8 cellular contexts compared by ENCODE assay signal in the genomic region with DNA sequence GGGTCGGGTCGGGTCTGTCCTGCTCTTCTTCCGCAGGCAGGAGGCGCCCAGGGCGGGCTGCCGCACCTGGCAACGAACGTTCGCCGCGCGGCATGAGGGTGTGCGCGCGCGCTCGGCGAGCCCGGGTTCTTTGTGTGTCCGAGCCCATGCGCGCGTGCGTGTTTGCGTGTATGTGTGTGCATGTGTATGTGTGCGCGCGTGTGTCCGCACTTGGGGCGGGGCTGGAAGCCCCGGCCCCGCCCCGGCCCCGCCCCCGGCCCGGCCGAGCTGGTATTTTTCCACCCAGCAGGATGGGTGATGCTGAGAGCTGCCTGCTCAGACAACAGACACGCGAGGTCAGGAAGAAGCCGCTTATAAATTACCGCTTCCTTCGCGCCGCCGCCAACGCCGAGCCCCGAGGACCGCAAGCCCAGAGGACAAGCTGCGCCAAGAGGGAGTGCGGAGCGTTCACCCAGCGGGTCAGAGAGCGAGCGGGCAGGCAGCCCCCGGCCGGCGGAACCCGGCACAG. TPM values are rescaled to one million over a fixed set of nuclear protein-coding genes. Genes with fewer than 3 reads are reported as not detected.
DNase-seq lines count a peak whose midpoint lies in the region; ATAC-seq, FAIRE-seq and TF ChIP-seq lines count a peak whose summit lies in the region.

A gene (plus strand): TSS at position 303 of the 508 bp plus-strand sequence. CDS start 41,029 bp downstream, outside the sequence.

- H3K27me3 ChIP-seq in adrenal gland = no peaks in the 10 kb centered on the region
- H3K27me3 ChIP-seq in heart right ventricle = peaks cover 0 to 17% (median 0%) of the 10 kb centered on the region in 7 donors
- no peaks in the 10 kb centered on the region for H3K27me3 ChIP-seq in upper lobe of left lung

- H3K27ac ChIP-seq in adrenal gland = peak within 1 kb of the TSS; percentile 75 to 96 (median 91)
- H3K27ac ChIP-seq in heart right ventricle = peak within 1 kb of the TSS; percentile 58 to 94 (median 87)
- H3K27ac ChIP-seq in upper lobe of left lung = peak within 1 kb of the TSS; percentile 93 to 97 (median 95)

- H3K4me1 Mint-ChIP-seq in T-cell = peaks cover 46 to 52% (median 46%) of the 10 kb centered on the region in 3 donors

- no peaks in the 10 kb centered on the region for H3K27me3 Mint-ChIP-seq in T-cell

- peak; percentile 95 for DNase-seq in GM12892 (ENCODE audit: insufficient read length)
- DNase-seq in NCI-H1436 treated with DMSO at 0.1 percent for 48 hours (lab: John Stamatoyannopoulos, UW) = peak; percentile 40
- DNase-seq in T-cell = peak; percentile 87 to 95 (median 92)
- DNase-seq in adrenal gland = peak; percentile 95 to 99 (median 97)
- peak; percentile 91 for DNase-seq in heart right ventricle
- peak; percentile 97 for DNase-seq in posterior vena cava (ENCODE audit: low spot score)
- peak; percentile 99 for DNase-seq in upper lobe of left lung

- H3K9me3 Mint-ChIP-seq in T-cell = no peaks in the 10 kb centered on the region

- peak; percentile 76 for FAIRE-seq in GM12892 (lab: Jason Lieb, UNC)

- intact Hi-C loops in adrenal gland (cut with DNase I) = loop anchor here in 1 of 2 donors (5.0 kb wide), 1 partner anchor 65 kb away; no protein-coding TSS in a partner anchor
- intact Hi-C loops in heart right ventricle (cut with DNase I) = loop anchor here in 8 of 10 donors (2.0 to 10.0 kb wide), 7 partner anchors 35 to 138 kb away; no protein-coding TSS in a partner anchor
- intact Hi-C loops in posterior vena cava (cut with DNase I) = loop anchor here in 1 of 2 donors (5.0 kb wide), 1 partner anchor 55 kb away; no protein-coding TSS in a partner anchor

- H3K4me1 ChIP-seq in adrenal gland (replicated peaks in 1 of 2) (peaks cover 30 to 42% of the 10 kb centered on the region in 2 donors), heart right ventricle (peaks cover 14 to 69% (median 29%) of the 10 kb centered on the region in 9 donors), upper lobe of left lung (peaks cover 30 to 51% (median 42%) of the 10 kb centered on the region in 4 donors)

- H3K36me3 ChIP-seq in adrenal gland (replicated peaks in 1 of 2) (no peaks in the 10 kb centered on the region), heart right ventricle (peaks cover 0 to 11% (median 0%) of the 10 kb centered on the region in 9 donors), upper lobe of left lung (peaks cover 0 to 5% (median under 1%) of the 10 kb centered on the region in 4 donors)

- CTCF ChIA-PET in T-cell (lab: Charles Lee) = interaction anchor here (0.6 to 2.0 kb wide), 11 partner anchors 24 to 199 kb away, joined by 3 to 19 read pairs (median 3); no protein-coding TSS in a partner anchor

- POLR2A ChIA-PET in T-cell (lab: Charles Lee) = interaction anchor here (0.7 to 1.8 kb wide), 3 partner anchors 27 to 260 kb away, joined by 3 to 16 read pairs (median 3); no protein-coding TSS in a partner anchor

- WGBS in adrenal gland, 4 donors = 0 to 1% (median 0%) methylated on average over 7 to 59 of the region's 59 CpGs
- WGBS in heart right ventricle, 2 donors = 1% methylated on average over 55 to 59 of the region's 59 CpGs
- 2% methylated on average over 26 of the region's 59 CpGs; no CpG with 5 or more reads in 1 of the 2 donors for WGBS in upper lobe of left lung, 2 donors

- peak within 1 kb of the TSS; percentile 96 for H3K27ac Mint-ChIP-seq in T-cell

- ATAC-seq in HG02840 (IDR thresholded peaks at IDR 0.05; ENCODE audit: low FRiP score, unreplicated experiment) (peak; percentile 68), T-cell (replicated peaks in 1 of 4) (peak; percentile 76 to 85 (median 82)), heart right ventricle (peak; percentile 77 to 85 (median 80)), upper lobe of left lung (ENCODE audit: low FRiP score in 2 of 2) (peak; percentile 93 to 94)

- no peak for TF ChIP-seq EP300 in upper lobe of left lung (IDR thresholded peaks at IDR 0.05)

- TF ChIP-seq CTCF in adrenal gland (IDR thresholded peaks at IDR 0.05) = peak in 5 of 6 experiments; percentile 42 to 72 (median 60)
- peak in 7 of 9 donors; percentile 14 to 58 (median 42) for TF ChIP-seq CTCF in heart right ventricle (IDR thresholded peaks at IDR 0.05)
- peak; percentile 23 to 89 (median 72) for TF ChIP-seq CTCF in upper lobe of left lung (IDR thresholded peaks at IDR 0.05)

- H3K4me3 ChIP-seq in adrenal gland (peak within 1 kb of the TSS; percentile 38 to 69 (median 52)), heart right ventricle (peak within 1 kb of the TSS; percentile 52 to 87 (median 72)), upper lobe of left lung (peak within 1 kb of the TSS; percentile 56 to 90 (median 84))

- peak within 1 kb of the TSS; percentile 92 to 100 (median 97) for H3K4me3 Mint-ChIP-seq in T-cell

- peaks cover 4% of the 10 kb centered on the region for H3K36me3 Mint-ChIP-seq in T-cell

- H3K9me3 ChIP-seq in adrenal gland (replicated peaks in 1 of 3) (no peaks in the 10 kb centered on the region), heart right ventricle (no peaks in the 10 kb centered on the region), upper lobe of left lung (no peaks in the 10 kb centered on the region)

- TF ChIP-seq POLR2A in GM12892 (IDR thresholded peaks at IDR 0.05; ENCODE audit: low read depth, low read length) (peak; percentile 82; the same call in 1 of the 2 replicates), adrenal gland (IDR thresholded peaks at IDR 0.05) (peak; percentile 79 to 95), upper lobe of left lung (IDR thresholded peaks at IDR 0.05) (peak in 3 of 4 donors; percentile 63 to 88 (median 82))

RNA-seq across cellular contexts. Expression of the gene that starts here (rescaled TPM):
- 15.9 TPM for polyA plus RNA-seq in GM12892 (2012; ENCODE audit: missing spikeins)
- 10 to 100 TPM; 49.3 to 72.5 (median 63.6) TPM for total RNA-seq in T-cell
- 100 to 1,000 TPM in 3 of 8 donors, 10 to 100 TPM in 5; 71.8 to 197 (median 90.6) TPM for total RNA-seq in adrenal gland
- 10 to 100 TPM; 10.6 to 80.8 (median 13.0) TPM for polyA plus RNA-seq in adrenal gland
- 10 to 100 TPM; 11.4 to 68.7 (median 44.0) TPM for total RNA-seq in heart right ventricle
- polyA plus RNA-seq in heart right ventricle = 10 to 100 TPM in 1 of 2 donors, 1 to 10 TPM in 1; 7.7 to 55.4 TPM
- 10 to 100 TPM; 13.3 to 23.6 TPM for total RNA-seq in posterior vena cava
- 100 to 1,000 TPM in 2 of 6 donors, 10 to 100 TPM in 4; 60.6 to 154 (median 92.8) TPM for total RNA-seq in upper lobe of left lung

Comparison
In these comparisons a context has a peak if more than half of its experiments do, and no peak if none do; other contexts are left out.
1. Peak in every context shown above with its lines: DNase-seq, ATAC-seq, H3K4me3 ChIP-seq and H3K27ac ChIP-seq.
2. DNase-seq: peak in every context shown above with its lines; median percentile 99 in upper lobe of left lung; 97 in adrenal gland; 97 in posterior vena cava; 95 in GM12892; 92 in T-cell; 91 in heart right ventricle; 40 in NCI-H1436 treated with DMSO at 0.1 percent for 48 hours.